21 cellular contexts compared by ENCODE assay signal in the genomic region with DNA sequence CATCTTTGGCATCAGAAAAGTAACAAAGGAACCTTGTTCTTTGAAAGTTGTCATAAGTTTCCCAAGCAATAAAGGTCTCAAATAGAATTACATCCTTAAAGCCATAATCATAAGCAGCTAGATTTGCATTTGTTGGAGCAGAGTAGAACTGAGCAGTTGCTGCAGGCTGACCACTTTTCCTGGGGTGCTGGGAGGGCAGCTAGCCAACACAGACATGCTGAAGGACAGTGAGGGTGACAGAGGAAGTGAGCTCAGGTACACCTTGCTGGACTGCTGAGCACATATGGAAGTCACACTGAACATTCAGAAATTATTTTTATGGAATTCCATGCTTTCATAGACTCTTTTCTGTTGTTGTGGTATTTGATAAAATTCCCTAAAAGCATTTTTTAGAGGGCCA.
DNase-seq lines count a peak whose midpoint lies in the region; ATAC-seq and TF ChIP-seq lines count a peak whose summit lies in the region.
"Had no signal": no experiment of that assay in that cellular context is flagged by ENCODE, and none has a peak within 500 bp of the region (broad histone marks: within the 10 kb centered on the region; RNA-seq: fewer than 3 reads in every experiment).

No MANE protein-coding gene starts in this region.

- no peaks in the 10 kb centered on the region for H3K9me3 Mint-ChIP-seq in effector memory CD8-positive, alpha-beta T cell
- H3K9me3 Mint-ChIP-seq: CD4-positive, alpha-beta memory T cell; H9 had no signal

- H3K9me3 ChIP-seq in thyroid gland = no peaks in the 10 kb centered on the region
- H3K9me3 ChIP-seq: SJCRH30 had no signal

- H3K4me1 Mint-ChIP-seq in effector memory CD8-positive, alpha-beta T cell (ENCODE audit: low read depth in 2 of 2) = peaks cover 18 to 32% of the 10 kb centered on the region in 2 donors

- peak overlapping the region; percentile 2 to 21 for H3K27ac Mint-ChIP-seq in effector memory CD8-positive, alpha-beta T cell
- H3K27ac Mint-ChIP-seq: H9 had no signal

- no peak for TF ChIP-seq POLR2A in thyroid gland (IDR thresholded peaks at IDR 0.05)

- no peaks in the 10 kb centered on the region for H3K36me3 ChIP-seq in thyroid gland

- peaks cover 37 to 42% of the 10 kb centered on the region in 2 donors for H3K4me1 ChIP-seq in thyroid gland
- H3K4me1 ChIP-seq: SJCRH30 had no signal

- intact Hi-C loops in thyroid gland (cut with DNase I) = no loop called here

- H3K27me3 Mint-ChIP-seq in effector memory CD8-positive, alpha-beta T cell = no peaks in the 10 kb centered on the region
- H3K27me3 Mint-ChIP-seq: CD4-positive, alpha-beta memory T cell had no signal

- H3K4me3 ChIP-seq in thyroid gland (replicated peaks in 1 of 3) = no peak overlapping the region
- H3K4me3 ChIP-seq: GM23248, PC-9, SJCRH30 had no signal

- ATAC-seq in effector memory CD8-positive, alpha-beta T cell (replicated peaks) = no peak

- DNase-seq in COLO829 (ENCODE audit: low spot score) (peak; percentile 36), NCI-H1048 (lab: John Stamatoyannopoulos, UW) (peak; percentile 34), thyroid gland (peak; percentile 25 to 26), NCI-H524 (lab: John Stamatoyannopoulos, UW) (no peak), glomerular visceral epithelial cell (ENCODE audit: extremely low spot score) (no peak), NCI-H1436 treated with DMSO at 0.1 percent for 48 hours (lab: John Stamatoyannopoulos, UW) (no peak)
- no peak for DNase-seq in effector memory CD8-positive, alpha-beta T cell
- DNase-seq: Calu3; CD4-positive, alpha-beta memory T cell; DMS153; DND-41; GM23248; H9; Karpas-422; NCI-H1092 treated with DMSO at 0.1 percent for 48 hours; NCI-H1436; NCI-H1930; NCI-H2107; NCI-H524 treated with DMSO at 0.1 percent for 48 hours; PC-9; SJCRH30 had no signal

- no peak for TF ChIP-seq CTCF in thyroid gland (IDR thresholded peaks at IDR 0.05)

- peaks cover 32% of the 10 kb centered on the region for H3K36me3 Mint-ChIP-seq in effector memory CD8-positive, alpha-beta T cell (ENCODE audit: insufficient read depth)

- no peak overlapping the region for H3K27ac ChIP-seq in thyroid gland
- H3K27ac ChIP-seq: GM23248, PC-9, SJCRH30 had no signal

- no peaks in the 10 kb centered on the region for H3K27me3 ChIP-seq in thyroid gland
- H3K27me3 ChIP-seq: SJCRH30 had no signal

- no peak overlapping the region for H3K4me3 Mint-ChIP-seq in effector memory CD8-positive, alpha-beta T cell
- H3K4me3 Mint-ChIP-seq: CD4-positive, alpha-beta memory T cell; H9 had no signal

Comparison
In these comparisons a context has a peak if more than half of its experiments do, and no peak if none do; other contexts are left out.
1. DNase-seq: peak in COLO829 (single experiment), NCI-H1048 (single experiment) and thyroid gland (2 of 2); none in effector memory CD8-positive, alpha-beta T cell (0 of 3), NCI-H524 (0 of 2), glomerular visceral epithelial cell (single experiment) and NCI-H1436 treated with DMSO at 0.1 percent for 48 hours (single experiment).